20 cellular contexts compared by ENCODE assay signal in genomic region chr9:114084282-114085073, GRCh38. TPM values are rescaled to one million over a fixed set of nuclear protein-coding genes. Genes with fewer than 3 reads are reported as not detected.
"Had no signal": no experiment of that assay in that cellular context is flagged by ENCODE, and none has a peak within 500 bp of the region (broad histone marks: within the 10 kb centered on the region; RNA-seq: fewer than 3 reads in every experiment).

No MANE protein-coding gene starts in this region.

- H3K36me3 Mint-ChIP-seq: activated naive CD4-positive, alpha-beta T cell treated with anti-CD3 and anti-CD28 coated beads, Interleukin-2, amount 10 ng/mL, durations not matched to agents 7 days and 5 days had no signal

- DNase-seq: activated CD4-positive, alpha-beta T cell treated with anti-CD3 and anti-CD28 coated beads, Interleukin-2, amount 50 U/mL, for 48 hours; activated effector memory CD4-positive, alpha-beta T cell treated with Interleukin-2 at 50 U/mL for 16 hours; activated naive CD4-positive, alpha-beta T cell treated with anti-CD3 and anti-CD28 coated beads, Interleukin-2, amount 10 ng/mL, durations not matched to agents 7 days and 5 days; activated naive CD8-positive, alpha-beta T cell treated with anti-CD3 and anti-CD28 coated beads, Interleukin-2, amount 50 U/mL, for 24 hours; activated T-cell treated with anti-CD3 and anti-CD28 coated beads, Interleukin-2, amount 50 U/mL, for 4 hours; anterior cingulate cortex; brain microvascular endothelial cell; cortex of kidney; effector CD4-positive, alpha-beta T cell; midbrain; stimulated activated CD8-positive, alpha-beta memory T cell treated with anti-CD3 and anti-CD28 coated beads, Interleukin-4, amount 100 ng/mL, for 48 hours; stimulated activated naive CD4-positive, alpha-beta T cell had no signal

- ATAC-seq: activated naive CD8-positive, alpha-beta T cell treated with anti-CD3 and anti-CD28 coated beads, Interleukin-2, amount 50 U/mL, for 24 hours; activated T-cell treated with anti-CD3 and anti-CD28 coated beads, Interleukin-2, amount 50 U/mL, for 4 hours; right lobe of liver had no signal

- H3K27ac Mint-ChIP-seq: activated naive CD4-positive, alpha-beta T cell treated with anti-CD3 and anti-CD28 coated beads, Interleukin-2, amount 10 ng/mL, durations not matched to agents 7 days and 5 days; activated naive CD8-positive, alpha-beta T cell treated with anti-CD3 and anti-CD28 coated beads, Interleukin-2, amount 50 U/mL, for 24 hours; T-helper 1 cell treated with Interleukin-12 subunit alpha and Interleukin-12 subunit beta and Interleukin-4 antibody, amounts not matched to agents 30 μg/mL and 1 μg/mL, for 36 hours had no signal

- H3K9me3 Mint-ChIP-seq: activated naive CD4-positive, alpha-beta T cell treated with anti-CD3 and anti-CD28 coated beads, Interleukin-2, amount 10 ng/mL, durations not matched to agents 7 days and 5 days; activated naive CD8-positive, alpha-beta T cell treated with anti-CD3 and anti-CD28 coated beads, Interleukin-2, amount 50 U/mL, for 24 hours; activated T-cell treated with anti-CD3 and anti-CD28 coated beads, Interleukin-2, amount 50 U/mL, for 4 hours; central memory CD8-positive, alpha-beta T cell; T-helper 1 cell treated with Interleukin-12 subunit alpha and Interleukin-12 subunit beta and Interleukin-4 antibody, amounts not matched to agents 30 μg/mL and 1 μg/mL, for 36 hours had no signal

- H3K4me3 Mint-ChIP-seq: activated naive CD4-positive, alpha-beta T cell treated with anti-CD3 and anti-CD28 coated beads, Interleukin-2, amount 10 ng/mL, durations not matched to agents 7 days and 5 days; activated naive CD8-positive, alpha-beta T cell treated with anti-CD3 and anti-CD28 coated beads, Interleukin-2, amount 50 U/mL, for 24 hours; activated T-cell treated with anti-CD3 and anti-CD28 coated beads, Interleukin-2, amount 50 U/mL, for 4 hours; central memory CD8-positive, alpha-beta T cell; T-helper 1 cell treated with Interleukin-12 subunit alpha and Interleukin-12 subunit beta and Interleukin-4 antibody, amounts not matched to agents 30 μg/mL and 1 μg/mL, for 36 hours had no signal

- H3K4me1 Mint-ChIP-seq: activated naive CD4-positive, alpha-beta T cell treated with anti-CD3 and anti-CD28 coated beads, Interleukin-2, amount 10 ng/mL, durations not matched to agents 7 days and 5 days; activated naive CD8-positive, alpha-beta T cell treated with anti-CD3 and anti-CD28 coated beads, Interleukin-2, amount 50 U/mL, for 24 hours; central memory CD8-positive, alpha-beta T cell had no signal

RNA-seq across cellular contexts. Expression of gene AMBP, which starts 6.4 kb away (rescaled TPM):
- total RNA-seq: endothelial cell of umbilical vein, esophagus muscularis mucosa, fibroblast of villous mesenchyme, glomerular endothelial cell had no signal

RNA-seq across cellular contexts. Expression of gene KIF12, which starts 14.6 kb away (rescaled TPM):
- total RNA-seq: esophagus muscularis mucosa, fibroblast of villous mesenchyme, myocyte had no signal
